In genomic region chr18:26618130-26618529, GRCh38 we compare ENCODE assay signal across 18 cellular contexts.
A peak's percentile ranks its signal among the peaks of the same experiment; 100 is the strongest.
DNase-seq lines count a peak whose midpoint lies in the region; ATAC-seq, FAIRE-seq and TF ChIP-seq lines count a peak whose summit lies in the region.
"Had no signal": no experiment of that assay in that cellular context is flagged by ENCODE, and none has a peak within 500 bp of the region (broad histone marks: within the 10 kb centered on the region; RNA-seq: fewer than 3 reads in every experiment).

No MANE protein-coding gene starts in this region.

- H3K9me3 ChIP-seq in A549 = no peaks in the 10 kb centered on the region
- no peaks in the 10 kb centered on the region for H3K9me3 ChIP-seq in astrocyte (ENCODE audit: insufficient read depth, low read depth, low read length)
- no peaks in the 10 kb centered on the region for H3K9me3 ChIP-seq in suprapubic skin

- H3K27me3 Mint-ChIP-seq in astrocyte (ENCODE audit: low read depth, unreplicated experiment) = no peaks in the 10 kb centered on the region
- peaks cover 5 to 18% (median 10%) of the 10 kb centered on the region in 5 donors for H3K27me3 Mint-ChIP-seq in naive thymus-derived CD8-positive, alpha-beta T cell

- H2AFZ ChIP-seq in astrocyte (ENCODE audit: low read depth, low read length) = no peak overlapping the region

- H3K27ac Mint-ChIP-seq in astrocyte (ENCODE audit: unreplicated experiment) = peak overlapping the region; percentile 82
- no peak overlapping the region for H3K27ac Mint-ChIP-seq in naive thymus-derived CD8-positive, alpha-beta T cell
- H3K27ac Mint-ChIP-seq: CD8-positive, alpha-beta memory T cell; H9; T-helper 2 cell treated with Interferon-gamma antibody and Interleukin-4, amounts not matched to agents 5 μg/mL and 100 μg/mL, for 36 hours had no signal

- no peak overlapping the region for H3K4me3 Mint-ChIP-seq in astrocyte (ENCODE audit: unreplicated experiment)
- H3K4me3 Mint-ChIP-seq in naive thymus-derived CD8-positive, alpha-beta T cell = no peak overlapping the region
- H3K4me3 Mint-ChIP-seq: CD8-positive, alpha-beta memory T cell; H9; T-helper 2 cell treated with Interferon-gamma antibody and Interleukin-4, amounts not matched to agents 5 μg/mL and 100 μg/mL, for 36 hours had no signal

- H3K36me3 Mint-ChIP-seq in astrocyte (ENCODE audit: low read depth, unreplicated experiment) = peaks cover 2% of the 10 kb centered on the region
- peaks cover 0 to 1% (median 0%) of the 10 kb centered on the region in 3 donors for H3K36me3 Mint-ChIP-seq in naive thymus-derived CD8-positive, alpha-beta T cell
- H3K36me3 Mint-ChIP-seq: CD8-positive, alpha-beta memory T cell had no signal

- CTCF ChIA-PET in A549 (lab: Yijun Ruan, JAX) = no interaction called here

- peaks cover 43% of the 10 kb centered on the region for H3K4me1 ChIP-seq in A549
- H3K4me1 ChIP-seq in astrocyte (ENCODE audit: insufficient read depth, low read length) = peaks cover 13% of the 10 kb centered on the region
- H3K4me1 ChIP-seq in suprapubic skin = no peaks in the 10 kb centered on the region

- ATAC-seq in A549 = no peak
- ATAC-seq in naive thymus-derived CD8-positive, alpha-beta T cell = no peak

- H3K4me3 ChIP-seq in A549 = no peak overlapping the region
- H3K4me3 ChIP-seq in astrocyte (ENCODE audit: insufficient read depth, low read depth, low read length) = no peak overlapping the region
- H3K4me3 ChIP-seq in suprapubic skin = no peak overlapping the region
- H3K4me3 ChIP-seq: BLaER1 had no signal

- POLR2A ChIA-PET in A549 (lab: Yijun Ruan, JAX) = interaction anchor here (1.0 kb wide), 1 partner anchor 42 kb away, joined by 4 read pairs; no protein-coding TSS in a partner anchor
- POLR2A ChIA-PET in naive thymus-derived CD8-positive, alpha-beta T cell (lab: Charles Lee) = no interaction called here

- DNase-seq in A172 (ENCODE audit: low spot score) (peak; percentile 11), A549 (ENCODE audit: low read depth in 1 of 2, low spot score in 1 of 2) (no peak), NCI-H128 (lab: John Stamatoyannopoulos, UW; ENCODE audit: unreplicated experiment) (peak; percentile 5), astrocyte (ENCODE audit: low read depth) (peak; percentile 12), GM20000 (ENCODE audit: low spot score) (no peak), suprapubic skin (ENCODE audit: low spot score in 2 of 2) (no peak)
- DNase-seq in naive thymus-derived CD8-positive, alpha-beta T cell = no peak
- DNase-seq: CD8-positive, alpha-beta memory T cell; H9; KG1; MM.1S; NCI-H1436 treated with DMSO at 0.1 percent for 48 hours; NCI-H510A; NCI-H82; SIG-M5 had no signal

- TF ChIP-seq POLR2A in A549 (IDR thresholded peaks at IDR 0.05; ENCODE audit: low read length) = no peak
- TF ChIP-seq POLR2A in suprapubic skin (IDR thresholded peaks at IDR 0.05) = no peak

- no peak for TF ChIP-seq CTCF in A549 (IDR thresholded peaks at IDR 0.05)
- no peak for TF ChIP-seq CTCF in astrocyte (IDR thresholded peaks at IDR 0.05; ENCODE audit: insufficient read depth, low read depth, low read length)
- TF ChIP-seq CTCF in GM20000 (IDR thresholded peaks at IDR 0.05; ENCODE audit: extremely low read depth, missing control alignments) = no peak
- no peak for TF ChIP-seq CTCF in suprapubic skin (IDR thresholded peaks at IDR 0.05)

- peak overlapping the region; percentile 61 to 77 for H3K27ac ChIP-seq in A549
- H3K27ac ChIP-seq in astrocyte (ENCODE audit: low read depth, low read length) = no peak overlapping the region
- no peak overlapping the region for H3K27ac ChIP-seq in suprapubic skin
- H3K27ac ChIP-seq: BLaER1 had no signal

- H3K9me3 Mint-ChIP-seq in astrocyte (ENCODE audit: unreplicated experiment) = peaks cover 4% of the 10 kb centered on the region
- peaks cover 0 to 9% (median 3%) of the 10 kb centered on the region in 9 donors for H3K9me3 Mint-ChIP-seq in naive thymus-derived CD8-positive, alpha-beta T cell

- no peaks in the 10 kb centered on the region for H3K27me3 ChIP-seq in astrocyte (ENCODE audit: insufficient read depth, low read length)
- H3K27me3 ChIP-seq in suprapubic skin = no peaks in the 10 kb centered on the region
- H3K27me3 ChIP-seq: BLaER1 had no signal

- H4K20me1 ChIP-seq in astrocyte (ENCODE audit: insufficient read depth, low read length) = no peaks in the 10 kb centered on the region
- H4K20me1 ChIP-seq: BLaER1 had no signal

- H3K4me1 Mint-ChIP-seq in astrocyte (ENCODE audit: low read depth, unreplicated experiment) = peaks cover 28% of the 10 kb centered on the region
- peaks cover 0 to 2% (median 0%) of the 10 kb centered on the region in 4 donors for H3K4me1 Mint-ChIP-seq in naive thymus-derived CD8-positive, alpha-beta T cell

- H3K9ac ChIP-seq in astrocyte (ENCODE audit: low read length) = no peak overlapping the region
- H3K9ac ChIP-seq: BLaER1 had no signal

- H3K36me3 ChIP-seq in astrocyte (ENCODE audit: insufficient read depth, low read length) = no peaks in the 10 kb centered on the region
- H3K36me3 ChIP-seq in suprapubic skin = no peaks in the 10 kb centered on the region
- H3K36me3 ChIP-seq: BLaER1 had no signal

- FAIRE-seq in A549 (lab: Jason Lieb, UNC) (no peak), astrocyte (lab: Jason Lieb, UNC) (no peak)
- FAIRE-seq: HTR-8/SVneo had no signal

- H3K4me2 ChIP-seq in A549 (peak overlapping the region; percentile 68), astrocyte (ENCODE audit: low read length) (no peak overlapping the region)
- H3K4me2 ChIP-seq: BLaER1 had no signal

- no peaks in the 10 kb centered on the region for H3K79me2 ChIP-seq in astrocyte (ENCODE audit: insufficient read depth, low read length)

- WGBS in A549 (ENCODE audit: missing lambda C conversion rate) = 72% methylated on average over 2 of the region's 2 CpGs
- WGBS in suprapubic skin = 62% methylated on average over 2 of the region's 2 CpGs

- TF ChIP-seq EP300 in A549 (IDR thresholded peaks at IDR 0.05) (no peak), suprapubic skin (IDR thresholded peaks at IDR 0.05) (no peak)

- no peak for TF ChIP-seq RAD21 in A549 (conservative IDR thresholded peaks at IDR 0.05 in 1 of 2, IDR thresholded peaks at IDR 0.05 in 1 of 2)

TF ChIP-seq in A549, 52 proteins besides CTCF, POLR2A, EP300 and RAD21:
- peak; percentile 81 for TF ChIP-seq MAFK (IDR thresholded peaks at IDR 0.05; ENCODE audit: partially characterized antibody)
- no peak for TF ChIP-seq ZSCAN20 (CRISPR knock-in tag; IDR thresholded peaks at IDR 0.05)
- TF ChIP-seq ZC3H11A (IDR thresholded peaks at IDR 0.05) = no peak

Comparison
In these comparisons a context has a peak if more than half of its experiments do, and no peak if none do; other contexts are left out.
1. DNase-seq: peak in A172 (single experiment), NCI-H128 (single experiment) and astrocyte (single experiment); none in A549 (0 of 2), GM20000 (single experiment), naive thymus-derived CD8-positive, alpha-beta T cell (0 of 10) and suprapubic skin (0 of 2).
2. H3K27ac ChIP-seq: peak in A549 (2 of 2); none in astrocyte (single experiment) and suprapubic skin (single experiment).